ENCODE assay signal across 26 cellular contexts in the genomic region with DNA sequence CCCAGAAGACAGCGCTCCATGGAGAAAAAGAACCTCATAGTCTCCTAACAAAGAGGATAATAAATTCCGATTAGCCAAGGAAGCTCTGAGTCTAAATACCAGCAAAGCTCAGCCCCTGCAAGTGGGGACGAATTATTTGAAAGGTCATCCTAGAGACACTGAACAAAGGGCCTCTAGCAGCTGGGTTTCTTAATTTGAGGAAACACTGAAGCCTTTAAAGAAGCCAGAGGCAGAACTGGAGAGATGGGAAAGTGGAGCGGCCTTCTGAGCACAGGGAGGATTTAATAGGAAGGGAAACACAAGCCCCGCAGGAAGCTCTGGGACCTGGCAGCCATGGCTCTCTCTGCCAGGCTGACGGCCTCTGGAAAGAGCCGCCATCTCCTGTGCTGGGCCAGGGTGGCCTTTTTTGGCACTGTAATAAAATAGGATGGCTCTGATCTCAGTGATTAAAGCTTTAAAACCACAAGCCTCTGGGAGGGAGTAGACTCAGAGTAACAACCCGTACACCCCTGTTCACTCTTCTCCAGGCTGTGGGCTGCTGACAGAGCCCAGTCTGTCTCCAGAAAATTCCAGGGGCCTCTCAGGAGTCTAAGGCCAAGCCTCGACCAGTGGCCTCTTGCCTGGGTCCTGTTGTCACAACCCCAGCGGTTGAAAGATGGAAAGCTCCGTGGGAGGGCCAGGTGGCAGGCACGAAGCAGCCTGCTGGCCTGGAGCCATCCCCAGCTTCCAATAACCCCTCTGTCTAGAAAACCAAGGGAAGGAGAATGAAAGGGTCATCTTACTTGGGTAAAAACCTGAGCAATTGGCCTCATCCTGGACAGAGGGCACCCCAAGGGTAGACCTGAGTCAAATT.
DNase-seq lines count a peak whose midpoint lies in the region; ATAC-seq and TF ChIP-seq lines count a peak whose summit lies in the region.
"Had no signal": no experiment of that assay in that cellular context is flagged by ENCODE, and none has a peak within 500 bp of the region (broad histone marks: within the 10 kb centered on the region; RNA-seq: fewer than 3 reads in every experiment).

No MANE protein-coding gene starts in this region.

- TF ChIP-seq CTCF in neural crest cell (conservative IDR thresholded peaks at IDR 0.05), result no peak
- no peak for TF ChIP-seq CTCF in type B pancreatic cell (conservative IDR thresholded peaks at IDR 0.05)

- CTCF ChIA-PET in activated CD4-positive, alpha-beta T cell treated with anti-CD3 and anti-CD28 coated beads for 36 hours (lab: Charles Lee), result no interaction called here

- H3K27ac Mint-ChIP-seq in neural crest cell (ENCODE audit: unreplicated experiment) (peak overlapping the region; percentile 96), type B pancreatic cell (peak overlapping the region; percentile 71)
- no peak overlapping the region for H3K27ac Mint-ChIP-seq in activated CD4-positive, alpha-beta T cell treated with anti-CD3 and anti-CD28 coated beads for 36 hours
- H3K27ac Mint-ChIP-seq: activated CD4-positive, alpha-beta T cell treated with anti-CD3 and anti-CD28 coated beads, Interleukin-2, amount 10 ng/mL, durations not matched to agents 24 days and 14 days; activated naive CD4-positive, alpha-beta T cell treated with anti-CD3 and anti-CD28 coated beads for 36 hours; CD4-positive, CD25-positive, alpha-beta regulatory T cell; naive thymus-derived CD8-positive, alpha-beta T cell; T-helper 1 cell treated with Interleukin-12 subunit alpha and Interleukin-12 subunit beta and Interleukin-4 antibody, amounts not matched to agents 30 μg/mL and 1 μg/mL, for 36 hours had no signal

- H3K9me3 Mint-ChIP-seq in neural crest cell, result peaks cover 13% of the 10 kb centered on the region
- H3K9me3 Mint-ChIP-seq in type B pancreatic cell, result peaks cover 8% of the 10 kb centered on the region
- peaks cover 23% of the 10 kb centered on the region for H3K9me3 Mint-ChIP-seq in activated CD4-positive, alpha-beta T cell treated with anti-CD3 and anti-CD28 coated beads for 36 hours (ENCODE audit: low read depth)

- H3K4me1 Mint-ChIP-seq in neural crest cell (peaks cover 35% of the 10 kb centered on the region), type B pancreatic cell (ENCODE audit: unreplicated experiment) (peaks cover 20% of the 10 kb centered on the region)
- H3K4me1 Mint-ChIP-seq in activated CD4-positive, alpha-beta T cell treated with anti-CD3 and anti-CD28 coated beads for 36 hours, result no peaks in the 10 kb centered on the region
- H3K4me1 Mint-ChIP-seq: activated CD4-positive, alpha-beta T cell treated with anti-CD3 and anti-CD28 coated beads, Interleukin-2, amount 10 ng/mL, durations not matched to agents 24 days and 14 days; CD4-positive, CD25-positive, alpha-beta regulatory T cell; naive thymus-derived CD8-positive, alpha-beta T cell; stimulated activated naive CD8-positive, alpha-beta T cell treated with anti-CD3 and anti-CD28 coated beads, Interleukin-15, amount 100 ng/mL, for 72 hours had no signal

- DNase-seq in DMS 273 (lab: John Stamatoyannopoulos, UW; ENCODE audit: unreplicated experiment), result peak; percentile 16
- no peak for DNase-seq in DMS 273 treated with DMSO at 0.1 percent for 48 hours (lab: John Stamatoyannopoulos, UW)
- peak; percentile 44 for DNase-seq in epidermal melanocyte (ENCODE audit: insufficient read length, low spot score)
- DNase-seq in neural crest cell (ENCODE audit: low read depth, low spot score), result peak; percentile 29
- no peak for DNase-seq in type B pancreatic cell (ENCODE audit: extremely low spot score, unreplicated experiment)
- DNase-seq in GOT3 (lab: John Stamatoyannopoulos, UW), result no peak
- no peak for DNase-seq in activated CD4-positive, alpha-beta T cell treated with anti-CD3 and anti-CD28 coated beads for 36 hours
- DNase-seq in HuH-7.5 (ENCODE audit: low spot score), result no peak
- DNase-seq: activated CD4-positive, alpha-beta T cell treated with anti-CD3 and anti-CD28 coated beads, Interleukin-2, amount 10 ng/mL, durations not matched to agents 24 days and 14 days; activated naive CD4-positive, alpha-beta T cell treated with anti-CD3 and anti-CD28 coated beads for 36 hours; activated T-cell treated with anti-CD3 and anti-CD28 coated beads, Interleukin-2, amount 50 U/mL, for 4 hours; amniotic stem cell; CD4-positive, CD25-positive, alpha-beta regulatory T cell; DMS153; GDM1; Karpas-422; kidney glomerular epithelial cell; mesendoderm; MV-4-11; naive thymus-derived CD8-positive, alpha-beta T cell; NCI-H1694; NCI-H2171; NCI-H524; stimulated activated naive CD8-positive, alpha-beta T cell treated with anti-CD3 and anti-CD28 coated beads, Interleukin-15, amount 100 ng/mL, for 72 hours; thyroid gland had no signal

- POLR2A ChIA-PET in activated CD4-positive, alpha-beta T cell treated with anti-CD3 and anti-CD28 coated beads for 36 hours (lab: Charles Lee), result no interaction called here

- no peaks in the 10 kb centered on the region for H3K27me3 Mint-ChIP-seq in neural crest cell (ENCODE audit: low read depth)
- no peaks in the 10 kb centered on the region for H3K27me3 Mint-ChIP-seq in type B pancreatic cell
- no peaks in the 10 kb centered on the region for H3K27me3 Mint-ChIP-seq in activated CD4-positive, alpha-beta T cell treated with anti-CD3 and anti-CD28 coated beads for 36 hours
- H3K27me3 Mint-ChIP-seq: activated CD4-positive, alpha-beta T cell treated with anti-CD3 and anti-CD28 coated beads, Interleukin-2, amount 10 ng/mL, durations not matched to agents 24 days and 14 days; CD4-positive, CD25-positive, alpha-beta regulatory T cell; naive thymus-derived CD8-positive, alpha-beta T cell; stimulated activated naive CD8-positive, alpha-beta T cell treated with anti-CD3 and anti-CD28 coated beads, Interleukin-15, amount 100 ng/mL, for 72 hours had no signal

- H3K4me3 Mint-ChIP-seq in neural crest cell (peak overlapping the region; percentile 78), type B pancreatic cell (no peak overlapping the region)
- H3K4me3 Mint-ChIP-seq in activated CD4-positive, alpha-beta T cell treated with anti-CD3 and anti-CD28 coated beads for 36 hours, result no peak overlapping the region
- H3K4me3 Mint-ChIP-seq: activated CD4-positive, alpha-beta T cell treated with anti-CD3 and anti-CD28 coated beads, Interleukin-2, amount 10 ng/mL, durations not matched to agents 24 days and 14 days; activated naive CD4-positive, alpha-beta T cell treated with anti-CD3 and anti-CD28 coated beads for 36 hours; activated T-cell treated with anti-CD3 and anti-CD28 coated beads, Interleukin-2, amount 50 U/mL, for 4 hours; CD4-positive, CD25-positive, alpha-beta regulatory T cell; naive thymus-derived CD8-positive, alpha-beta T cell; stimulated activated naive CD8-positive, alpha-beta T cell treated with anti-CD3 and anti-CD28 coated beads, Interleukin-15, amount 100 ng/mL, for 72 hours; T-helper 1 cell treated with Interleukin-12 subunit alpha and Interleukin-12 subunit beta and Interleukin-4 antibody, amounts not matched to agents 30 μg/mL and 1 μg/mL, for 36 hours had no signal

- intact Hi-C loops in activated CD4-positive, alpha-beta T cell treated with anti-CD3 and anti-CD28 coated beads for 36 hours (cut with DNase I, micrococcal nuclease), result loop anchor here in 1 of 2 experiments (5.0 kb wide), 2 partner anchors 36 to 51 kb away; no protein-coding TSS in a partner anchor

- no peak for ATAC-seq in activated CD4-positive, alpha-beta T cell treated with anti-CD3 and anti-CD28 coated beads for 36 hours
- ATAC-seq: activated T-cell treated with anti-CD3 and anti-CD28 coated beads, Interleukin-2, amount 50 U/mL, for 4 hours; naive thymus-derived CD8-positive, alpha-beta T cell; stimulated activated naive CD8-positive, alpha-beta T cell treated with anti-CD3 and anti-CD28 coated beads, Interleukin-15, amount 100 ng/mL, for 72 hours had no signal

- H3K36me3 Mint-ChIP-seq in neural crest cell (ENCODE audit: low read depth) (peaks cover 17% of the 10 kb centered on the region), type B pancreatic cell (peaks cover 3% of the 10 kb centered on the region)
- H3K36me3 Mint-ChIP-seq in activated CD4-positive, alpha-beta T cell treated with anti-CD3 and anti-CD28 coated beads for 36 hours (ENCODE audit: low read depth), result no peaks in the 10 kb centered on the region
- H3K36me3 Mint-ChIP-seq: CD4-positive, CD25-positive, alpha-beta regulatory T cell had no signal

Comparison
In these comparisons a context has a peak if more than half of its experiments do, and no peak if none do; other contexts are left out.
1. DNase-seq: peak in DMS 273 (single experiment), epidermal melanocyte (single experiment) and neural crest cell (single experiment); none in DMS 273 treated with DMSO at 0.1 percent for 48 hours (single experiment), type B pancreatic cell (single experiment), GOT3 (single experiment), activated CD4-positive, alpha-beta T cell treated with anti-CD3 and anti-CD28 coated beads for 36 hours (single experiment) and HuH-7.5 (single experiment).